ENCODE assay signal across 21 cellular contexts in genomic region chr1:218573871-218574270, GRCh38.
DNase-seq lines count a peak whose midpoint lies in the region; FAIRE-seq lines count a peak whose summit lies in the region.
"Had no signal": no experiment of that assay in that cellular context is flagged by ENCODE, and none has a peak within 500 bp of the region (broad histone marks: within the 10 kb centered on the region; RNA-seq: fewer than 3 reads in every experiment).

No MANE protein-coding gene starts in this region.

- no peak overlapping the region for H3K27ac Mint-ChIP-seq in activated CD4-positive, alpha-beta memory T cell treated with anti-CD3 and anti-CD28 coated beads, Interleukin-2, amount 10 ng/mL, durations not matched to agents 7 days and 5 days
- H3K27ac Mint-ChIP-seq: CD8-positive, alpha-beta memory T cell; GM23338 had no signal

- DNase-seq in A172 (ENCODE audit: low spot score) (peak; percentile 19), RCC 7860 (ENCODE audit: low spot score) (peak; percentile 44), fibroblast of peridontal ligament (ENCODE audit: extremely low read depth) (peak; percentile 61), renal cortical epithelial cell (ENCODE audit: low read depth) (peak; percentile 48), H7 (no peak)
- no peak for DNase-seq in stimulated activated CD4-positive, alpha-beta T cell treated with anti-CD3 and anti-CD28 coated beads, Interleukin-4, amount 100 ng/mL, for 24 hours
- DNase-seq in activated CD4-positive, alpha-beta memory T cell treated with anti-CD3 and anti-CD28 coated beads, Interleukin-2, amount 10 ng/mL, durations not matched to agents 7 days and 5 days: no peak
- DNase-seq: CD8-positive, alpha-beta memory T cell; GF-D8; KG1; NCI-H1105; NCI-H146; NCI-H2081; NCI-H2171; NCI-H345; NCI-H524; NCI-H82; SHP77 had no signal

- peak; percentile 78 for FAIRE-seq in RCC 7860 (lab: Jason Lieb, UNC)
- FAIRE-seq: A204.1 had no signal

- POLR2A ChIA-PET in activated CD4-positive, alpha-beta memory T cell treated with anti-CD3 and anti-CD28 coated beads, Interleukin-2, amount 10 ng/mL, durations not matched to agents 7 days and 5 days (lab: Charles Lee): no interaction called here

- H3K36me3 Mint-ChIP-seq in activated CD4-positive, alpha-beta memory T cell treated with anti-CD3 and anti-CD28 coated beads, Interleukin-2, amount 10 ng/mL, durations not matched to agents 7 days and 5 days (ENCODE audit: low read depth): no peaks in the 10 kb centered on the region
- H3K36me3 Mint-ChIP-seq: CD8-positive, alpha-beta memory T cell had no signal

- H3K4me1 Mint-ChIP-seq in activated CD4-positive, alpha-beta memory T cell treated with anti-CD3 and anti-CD28 coated beads, Interleukin-2, amount 10 ng/mL, durations not matched to agents 7 days and 5 days: no peaks in the 10 kb centered on the region
- H3K4me1 Mint-ChIP-seq: CD8-positive, alpha-beta memory T cell had no signal

- H3K9me3 Mint-ChIP-seq in activated CD4-positive, alpha-beta memory T cell treated with anti-CD3 and anti-CD28 coated beads, Interleukin-2, amount 10 ng/mL, durations not matched to agents 7 days and 5 days: no peaks in the 10 kb centered on the region
- H3K9me3 Mint-ChIP-seq: GM23338 had no signal

- no peak overlapping the region for H3K4me3 Mint-ChIP-seq in activated CD4-positive, alpha-beta memory T cell treated with anti-CD3 and anti-CD28 coated beads, Interleukin-2, amount 10 ng/mL, durations not matched to agents 7 days and 5 days
- H3K4me3 Mint-ChIP-seq: CD8-positive, alpha-beta memory T cell; GM23338 had no signal

- no peaks in the 10 kb centered on the region for H3K27me3 Mint-ChIP-seq in activated CD4-positive, alpha-beta memory T cell treated with anti-CD3 and anti-CD28 coated beads, Interleukin-2, amount 10 ng/mL, durations not matched to agents 7 days and 5 days
- H3K27me3 Mint-ChIP-seq: CD8-positive, alpha-beta memory T cell had no signal

- H3K27me3 ChIP-seq in H7 (ENCODE audit: control insufficient read depth, insufficient read depth, low read length): no peaks in the 10 kb centered on the region

- no peak overlapping the region for H3K4me3 ChIP-seq in H7 (ENCODE audit: insufficient read depth, low read depth, low read length)
- H3K4me3 ChIP-seq: GM23338, SK-N-MC had no signal

- CTCF ChIA-PET in activated CD4-positive, alpha-beta memory T cell treated with anti-CD3 and anti-CD28 coated beads, Interleukin-2, amount 10 ng/mL, durations not matched to agents 7 days and 5 days (lab: Charles Lee): no interaction called here

- H3K36me3 ChIP-seq in H7 (replicated peaks; ENCODE audit: control insufficient read depth, insufficient read depth, low read length): no peaks in the 10 kb centered on the region

Comparison
In these comparisons a context has a peak if more than half of its experiments do, and no peak if none do; other contexts are left out.
1. DNase-seq: peak in A172 (single experiment), RCC 7860 (single experiment), fibroblast of peridontal ligament (single experiment) and renal cortical epithelial cell (single experiment); none in stimulated activated CD4-positive, alpha-beta T cell treated with anti-CD3 and anti-CD28 coated beads, Interleukin-4, amount 100 ng/mL, for 24 hours (single experiment), H7 (single experiment) and activated CD4-positive, alpha-beta memory T cell treated with anti-CD3 and anti-CD28 coated beads, Interleukin-2, amount 10 ng/mL, durations not matched to agents 7 days and 5 days (single experiment).